8 cellular contexts compared by ENCODE assay signal in the genomic region with DNA sequence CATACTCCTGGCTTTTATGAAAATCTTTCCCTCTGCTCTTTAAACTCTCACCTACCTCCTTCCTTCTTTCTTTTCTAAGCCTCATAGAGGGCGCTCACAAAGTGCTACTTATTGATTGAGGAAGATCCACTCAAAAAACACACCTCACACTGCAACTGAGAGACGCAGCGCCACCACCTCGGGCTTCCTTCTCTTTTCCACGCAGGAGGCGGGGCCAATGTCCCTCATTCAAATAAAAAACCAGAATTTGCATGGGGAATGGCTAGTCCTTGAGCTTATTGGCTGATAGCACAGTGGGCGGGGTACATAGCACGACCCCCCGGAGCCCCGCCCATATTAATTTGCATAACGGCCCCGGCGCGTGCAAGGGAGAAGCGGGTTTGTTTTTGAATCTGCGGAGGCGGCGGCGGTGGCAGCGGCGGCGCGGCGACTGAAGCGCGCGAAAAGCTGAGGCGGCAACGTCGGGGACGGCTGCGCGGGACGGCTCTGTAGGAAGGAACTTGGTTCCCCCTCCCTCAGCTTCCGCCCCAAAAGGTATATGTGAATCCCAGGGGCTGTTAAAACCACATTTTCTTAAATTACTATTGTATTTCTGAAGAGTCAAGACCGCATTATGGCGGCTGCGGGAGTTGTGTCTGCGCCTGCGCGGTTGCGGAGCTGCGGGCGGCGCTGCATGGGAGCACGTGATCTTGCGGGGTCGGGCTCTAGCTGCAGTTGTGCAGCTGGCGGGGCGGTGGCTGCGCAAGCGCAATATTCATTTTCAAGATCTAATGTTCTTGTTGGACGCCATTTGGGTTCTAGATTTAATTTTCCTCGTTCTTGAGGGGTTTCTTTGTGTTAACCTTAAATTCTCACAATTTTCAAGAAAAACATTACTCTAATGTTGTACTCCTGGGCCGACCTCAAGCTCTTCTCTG. TPM values are rescaled to one million over a fixed set of nuclear protein-coding genes. Genes with fewer than 3 reads are reported as not detected.
DNase-seq lines count a peak whose midpoint lies in the region; FAIRE-seq and TF ChIP-seq lines count a peak whose summit lies in the region.

A gene with protein sequence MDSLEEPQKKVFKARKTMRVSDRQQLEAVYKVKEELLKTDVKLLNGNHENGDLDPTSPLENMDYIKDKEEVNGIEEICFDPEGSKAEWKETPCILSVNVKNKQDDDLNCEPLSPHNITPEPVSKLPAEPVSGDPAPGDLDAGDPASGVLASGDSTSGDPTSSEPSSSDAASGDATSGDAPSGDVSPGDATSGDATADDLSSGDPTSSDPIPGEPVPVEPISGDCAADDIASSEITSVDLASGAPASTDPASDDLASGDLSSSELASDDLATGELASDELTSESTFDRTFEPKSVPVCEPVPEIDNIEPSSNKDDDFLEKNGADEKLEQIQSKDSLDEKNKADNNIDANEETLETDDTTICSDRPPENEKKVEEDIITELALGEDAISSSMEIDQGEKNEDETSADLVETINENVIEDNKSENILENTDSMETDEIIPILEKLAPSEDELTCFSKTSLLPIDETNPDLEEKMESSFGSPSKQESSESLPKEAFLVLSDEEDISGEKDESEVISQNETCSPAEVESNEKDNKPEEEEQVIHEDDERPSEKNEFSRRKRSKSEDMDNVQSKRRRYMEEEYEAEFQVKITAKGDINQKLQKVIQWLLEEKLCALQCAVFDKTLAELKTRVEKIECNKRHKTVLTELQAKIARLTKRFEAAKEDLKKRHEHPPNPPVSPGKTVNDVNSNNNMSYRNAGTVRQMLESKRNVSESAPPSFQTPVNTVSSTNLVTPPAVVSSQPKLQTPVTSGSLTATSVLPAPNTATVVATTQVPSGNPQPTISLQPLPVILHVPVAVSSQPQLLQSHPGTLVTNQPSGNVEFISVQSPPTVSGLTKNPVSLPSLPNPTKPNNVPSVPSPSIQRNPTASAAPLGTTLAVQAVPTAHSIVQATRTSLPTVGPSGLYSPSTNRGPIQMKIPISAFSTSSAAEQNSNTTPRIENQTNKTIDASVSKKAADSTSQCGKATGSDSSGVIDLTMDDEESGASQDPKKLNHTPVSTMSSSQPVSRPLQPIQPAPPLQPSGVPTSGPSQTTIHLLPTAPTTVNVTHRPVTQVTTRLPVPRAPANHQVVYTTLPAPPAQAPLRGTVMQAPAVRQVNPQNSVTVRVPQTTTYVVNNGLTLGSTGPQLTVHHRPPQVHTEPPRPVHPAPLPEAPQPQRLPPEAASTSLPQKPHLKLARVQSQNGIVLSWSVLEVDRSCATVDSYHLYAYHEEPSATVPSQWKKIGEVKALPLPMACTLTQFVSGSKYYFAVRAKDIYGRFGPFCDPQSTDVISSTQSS (plus strand): TSS at position 389 of the 917 bp plus-strand sequence. CDS start 58,234 bp downstream, outside the sequence.

- H2BK120ac ChIP-seq in neuronal stem cell (ENCODE audit: low read depth, low read length), result peak within 1 kb of the TSS; percentile 44

- peaks cover 18% of the 10 kb centered on the region for H3K36me3 Mint-ChIP-seq in activated naive CD4-positive, alpha-beta T cell treated with anti-CD3 and anti-CD28 coated beads for 36 hours (ENCODE audit: low read depth)

- H2BK12ac ChIP-seq in neuronal stem cell (ENCODE audit: low read length), result no peak within 1 kb of the TSS

- H3K4ac ChIP-seq in neuronal stem cell (ENCODE audit: low read length), result no peak within 1 kb of the TSS

- no peak within 1 kb of the TSS for H2BK15ac ChIP-seq in neuronal stem cell (ENCODE audit: low read length)

- H3K4me1 ChIP-seq in neuronal stem cell (ENCODE audit: control insufficient read depth in 2 of 2, insufficient read depth in 1 of 2, low read depth in 1 of 2, low read length in 2 of 2), result no peaks in the 10 kb centered on the region

- H3K18ac ChIP-seq in neuronal stem cell (ENCODE audit: low read length), result peak within 1 kb of the TSS; percentile 95

- no peak within 1 kb of the TSS for H4K8ac ChIP-seq in neuronal stem cell (ENCODE audit: low read depth, low read length)

- H2AK5ac ChIP-seq in neuronal stem cell (ENCODE audit: low read depth, low read length), result no peak within 1 kb of the TSS

- H3K27ac Mint-ChIP-seq in activated naive CD4-positive, alpha-beta T cell treated with anti-CD3 and anti-CD28 coated beads for 36 hours, result peak within 1 kb of the TSS; percentile 98

- TF ChIP-seq CTCF in subcutaneous adipose tissue (IDR thresholded peaks at IDR 0.05; ENCODE audit: low read depth), result no peak

- DNase-seq in G401 (ENCODE audit: low spot score) (peak; percentile 99), H7 (peak; percentile 96), M059J (ENCODE audit: low read depth) (peak; percentile 98), SK-N-DZ (ENCODE audit: low spot score) (peak; percentile 91), frontal cortex (ENCODE audit: low spot score in 2 of 2) (peak; percentile 85 to 88), neuronal stem cell (ENCODE audit: low spot score) (peak; percentile 89)
- peak; percentile 98 for DNase-seq in activated naive CD4-positive, alpha-beta T cell treated with anti-CD3 and anti-CD28 coated beads for 36 hours

- peak; percentile 72 for FAIRE-seq in frontal cortex (lab: Jason Lieb, UNC)

- peaks cover under 1% of the 10 kb centered on the region for H3K9me3 Mint-ChIP-seq in activated naive CD4-positive, alpha-beta T cell treated with anti-CD3 and anti-CD28 coated beads for 36 hours

- peak within 1 kb of the TSS; percentile 85 for H3K4me3 Mint-ChIP-seq in activated naive CD4-positive, alpha-beta T cell treated with anti-CD3 and anti-CD28 coated beads for 36 hours

- H3K4me3 ChIP-seq in H7 (ENCODE audit: insufficient read depth, low read depth, low read length), result peak within 1 kb of the TSS; percentile 53
- H3K4me3 ChIP-seq in neuronal stem cell (ENCODE audit: low read length in 2 of 2), result peak within 1 kb of the TSS; percentile 58 to 81

- in situ Hi-C loops in G401 (cut with HindIII; ENCODE audit: low sequenced_read_pairs), result no loop called here

- peaks cover 2 to 10% of the 10 kb centered on the region in 2 donors for H3K9me3 ChIP-seq in neuronal stem cell (replicated peaks in 1 of 2; ENCODE audit: control insufficient read depth in 2 of 2, insufficient read depth in 1 of 2, low read depth in 1 of 2, low read length in 2 of 2)

- WGBS in neuronal stem cell (ENCODE audit: extremely low coverage in 2 of 2, insufficient read length in 2 of 2, insufficient replicate concordance in 1 of 2), 2 donors, result no CpG with 5 or more reads among the region's 55 CpGs

- no peak within 1 kb of the TSS for H3K23ac ChIP-seq in neuronal stem cell (ENCODE audit: low read depth, low read length, poor library complexity)

- H3K4me2 ChIP-seq in neuronal stem cell (ENCODE audit: insufficient read depth, low read length, poor library complexity, severe bottlenecking), result peak within 1 kb of the TSS; percentile 54

- H3K9ac ChIP-seq in neuronal stem cell (ENCODE audit: low read depth, low read length, poor library complexity), result peak within 1 kb of the TSS; percentile 78

- H3K79me1 ChIP-seq in neuronal stem cell (ENCODE audit: low read depth, low read length), result no peaks in the 10 kb centered on the region

- H3K4me1 Mint-ChIP-seq in activated naive CD4-positive, alpha-beta T cell treated with anti-CD3 and anti-CD28 coated beads for 36 hours (ENCODE audit: low read depth), result peaks cover 38% of the 10 kb centered on the region

- H4K91ac ChIP-seq in neuronal stem cell (ENCODE audit: low read depth, low read length, poor library complexity), result no peak within 1 kb of the TSS

- peak within 1 kb of the TSS; percentile 93 for H3K27ac ChIP-seq in neuronal stem cell (replicated peaks; ENCODE audit: low read length)

- H2BK5ac ChIP-seq in neuronal stem cell (ENCODE audit: low read length), result no peak within 1 kb of the TSS

- H3K27me3 Mint-ChIP-seq in activated naive CD4-positive, alpha-beta T cell treated with anti-CD3 and anti-CD28 coated beads for 36 hours (ENCODE audit: low read depth), result no peaks in the 10 kb centered on the region

- H3K14ac ChIP-seq in neuronal stem cell (ENCODE audit: low read length), result no peak within 1 kb of the TSS

- intact Hi-C loops in activated naive CD4-positive, alpha-beta T cell treated with anti-CD3 and anti-CD28 coated beads for 36 hours (cut with micrococcal nuclease), result loop anchor here (1.0 to 10.0 kb wide), 7 partner anchors 89 to 438 kb away; a partner anchor contains a TSS

- H3K27me3 ChIP-seq in H7 (ENCODE audit: control insufficient read depth, insufficient read depth, low read length) (no peaks in the 10 kb centered on the region), neuronal stem cell (ENCODE audit: control insufficient read depth in 3 of 3, insufficient read depth in 3 of 3, low read depth in 1 of 3, low read length in 3 of 3) (no peaks in the 10 kb centered on the region)

- CTCF ChIA-PET in activated naive CD4-positive, alpha-beta T cell treated with anti-CD3 and anti-CD28 coated beads for 36 hours (lab: Charles Lee), result interaction anchor here (0.9 to 3.0 kb wide), 17 partner anchors 17 to 179 kb away, joined by 3 to 33 read pairs (median 4); no protein-coding TSS in a partner anchor

- no peaks in the 10 kb centered on the region for H3K36me3 ChIP-seq in H7 (replicated peaks; ENCODE audit: control insufficient read depth, insufficient read depth, low read length)
- H3K36me3 ChIP-seq in neuronal stem cell (replicated peaks in 1 of 2; ENCODE audit: control insufficient read depth in 2 of 2, insufficient read depth in 2 of 2, low read length in 2 of 2), result peaks cover 0 to 5% of the 10 kb centered on the region in 2 donors

- H2AFZ ChIP-seq in neuronal stem cell (ENCODE audit: low read length), result peak within 1 kb of the TSS; percentile 94

RNA-seq across cellular contexts. Expression of the gene that starts here (rescaled TPM):
- 34.2 and 50.9 TPM in 2 replicates for total RNA-seq in G401 (2014; rRNA removed; shearing (Covaris generic))
- total RNA-seq in H7 (2014; rRNA removed; shearing (Covaris generic)), result 19.5 and 26.2 TPM in 2 replicates
- total RNA-seq in M059J (2014; rRNA removed; shearing (Covaris generic)), result 34.1 and 35.7 TPM in 2 replicates
- 25.8 and 25.9 TPM in 2 replicates for polyA plus RNA-seq in SK-N-DZ (2014; cell fraction: cytosol; rRNA removed)
- polyA plus RNA-seq in SK-N-DZ (2014; cell fraction: nucleus; rRNA removed), result 12.0 and 18.1 TPM in 2 replicates
- 100 to 1,000 TPM; 131 to 141 TPM for total RNA-seq in activated naive CD4-positive, alpha-beta T cell treated with anti-CD3 and anti-CD28 coated beads for 36 hours
- total RNA-seq in frontal cortex (60.7 TPM), subcutaneous adipose tissue (10 to 100 TPM; 53.7 to 70.3 (median 56.3) TPM)
- polyA plus RNA-seq in neuronal stem cell (2013, experiment 1 of 2), result 55.9 TPM
- polyA plus RNA-seq in neuronal stem cell (2013, experiment 2 of 2), result 58.8 TPM

Comparison
In these comparisons a context has a peak if more than half of its experiments do, and no peak if none do; other contexts are left out.
1. Peak in every context shown above with its lines: DNase-seq, H3K4me3 ChIP-seq and H3K27ac ChIP-seq.